Comparison of ENCODE assay signal across 8 cellular contexts in genomic region chr1:50368179-50369007, GRCh38. TPM values are rescaled to one million over a fixed set of nuclear protein-coding genes. Genes with fewer than 3 reads are reported as not detected.
DNase-seq lines count a peak whose midpoint lies in the region; ATAC-seq, FAIRE-seq and TF ChIP-seq lines count a peak whose summit lies in the region.

No MANE protein-coding gene starts in this region.

- WGBS in psoas muscle, 3 donors: 15 to 18% (median 16%) methylated on average over 31 of the region's 31 CpGs

- no peak overlapping the region for H3K27ac Mint-ChIP-seq in activated CD4-positive, alpha-beta T cell treated with anti-CD3 and anti-CD28 coated beads, Interleukin-2, amount 10 ng/mL, durations not matched to agents 24 days and 14 days

- no peak overlapping the region for H3K4me3 Mint-ChIP-seq in activated CD4-positive, alpha-beta T cell treated with anti-CD3 and anti-CD28 coated beads, Interleukin-2, amount 10 ng/mL, durations not matched to agents 24 days and 14 days

- H3K27me3 ChIP-seq in psoas muscle (ENCODE audit: insufficient read depth in 3 of 3, low read length in 2 of 3): peaks cover 0 to 28% (median 2%) of the 10 kb centered on the region in 3 donors

- H3K4me1 Mint-ChIP-seq in activated CD4-positive, alpha-beta T cell treated with anti-CD3 and anti-CD28 coated beads, Interleukin-2, amount 10 ng/mL, durations not matched to agents 24 days and 14 days: peaks cover 1% of the 10 kb centered on the region

- no peaks in the 10 kb centered on the region for H3K9me3 Mint-ChIP-seq in activated CD4-positive, alpha-beta T cell treated with anti-CD3 and anti-CD28 coated beads, Interleukin-2, amount 10 ng/mL, durations not matched to agents 24 days and 14 days

- intact Hi-C loops in activated CD4-positive, alpha-beta T cell treated with anti-CD3 and anti-CD28 coated beads, Interleukin-2, amount 10 ng/mL, durations not matched to agents 24 days and 14 days (cut with micrococcal nuclease): loop anchor here (1.0 to 10.0 kb wide), 4 partner anchors 237 to 816 kb away; no protein-coding TSS in a partner anchor
- intact Hi-C loops in psoas muscle (cut with DNase I): loop anchor here (2.0 to 10.0 kb wide), 3 partner anchors 236 to 334 kb away; no protein-coding TSS in a partner anchor

- TF ChIP-seq CTCF in AG09319 (IDR thresholded peaks at IDR 0.05; ENCODE audit: low read depth, low read length): peak; percentile 66
- peak; percentile 47 for TF ChIP-seq CTCF in NB4 (IDR thresholded peaks at IDR 0.05; ENCODE audit: low read depth, low read length)
- TF ChIP-seq CTCF in psoas muscle (IDR thresholded peaks at IDR 0.05): peak; percentile 62
- TF ChIP-seq CTCF in omental fat pad (IDR thresholded peaks at IDR 0.05): peak in 1 of 3 donors; percentile 1

- ATAC-seq in psoas muscle: peak in 2 of 4 donors; percentile 43 to 58
- no peak for ATAC-seq in omental fat pad (ENCODE audit: low FRiP score)

- peaks cover 37% of the 10 kb centered on the region for H3K27me3 Mint-ChIP-seq in activated CD4-positive, alpha-beta T cell treated with anti-CD3 and anti-CD28 coated beads, Interleukin-2, amount 10 ng/mL, durations not matched to agents 24 days and 14 days

- H3K9me3 ChIP-seq in psoas muscle: peaks cover 4% of the 10 kb centered on the region

- no peaks in the 10 kb centered on the region for H3K36me3 ChIP-seq in psoas muscle (ENCODE audit: insufficient read depth in 1 of 2, low read depth in 1 of 2)

- H3K27ac ChIP-seq in psoas muscle: no peak overlapping the region

- DNase-seq in AG09319 (ENCODE audit: extremely low read depth, low read depth): no peak
- DNase-seq in GM12892 (ENCODE audit: insufficient read length): peak; percentile 36
- DNase-seq in NB4 (ENCODE audit: low read depth): peak; percentile 34
- DNase-seq in activated CD4-positive, alpha-beta T cell treated with anti-CD3 and anti-CD28 coated beads, Interleukin-2, amount 10 ng/mL, durations not matched to agents 24 days and 14 days: peak; percentile 80
- peak; percentile 34 for DNase-seq in glomerular visceral epithelial cell (ENCODE audit: extremely low spot score)
- DNase-seq in psoas muscle: no peak
- no peak for DNase-seq in HCEC 1CT
- DNase-seq in omental fat pad (ENCODE audit: low spot score): no peak

- no peaks in the 10 kb centered on the region for H3K36me3 Mint-ChIP-seq in activated CD4-positive, alpha-beta T cell treated with anti-CD3 and anti-CD28 coated beads, Interleukin-2, amount 10 ng/mL, durations not matched to agents 24 days and 14 days (ENCODE audit: low read depth)

- FAIRE-seq in GM12892 (lab: Jason Lieb, UNC): peak; percentile 51

- H3K4me3 ChIP-seq in NB4 (ENCODE audit: low read depth, low read length) (no peak overlapping the region), psoas muscle (no peak overlapping the region)

- TF ChIP-seq POLR2A in GM12892 (IDR thresholded peaks at IDR 0.05; ENCODE audit: low read depth, low read length): no peak
- no peak for TF ChIP-seq POLR2A in NB4 (IDR thresholded peaks at IDR 0.05; ENCODE audit: extremely low read depth, insufficient read length)

- no peaks in the 10 kb centered on the region for H3K4me1 ChIP-seq in psoas muscle

RNA-seq across cellular contexts. Expression of gene DMRTA2, which starts 54.9 kb away (rescaled TPM):
- polyA plus RNA-seq in GM12892 (2012; ENCODE audit: missing spikeins): not detected
- not detected in 2 replicates for total RNA-seq in activated CD4-positive, alpha-beta T cell treated with anti-CD3 and anti-CD28 coated beads, Interleukin-2, amount 10 ng/mL, durations not matched to agents 24 days and 14 days
- total RNA-seq in psoas muscle (not detected), omental fat pad (not detected)
- under 1 TPM in 1 of 3 donors, not detected in 2; 0.01 TPM for polyA plus RNA-seq in psoas muscle

Comparison
In these comparisons a context has a peak if more than half of its experiments do, and no peak if none do; other contexts are left out.
1. DNase-seq: peak in GM12892 (single experiment), NB4 (single experiment), activated CD4-positive, alpha-beta T cell treated with anti-CD3 and anti-CD28 coated beads, Interleukin-2, amount 10 ng/mL, durations not matched to agents 24 days and 14 days (single experiment) and glomerular visceral epithelial cell (single experiment); none in AG09319 (single experiment), psoas muscle (0 of 2), HCEC 1CT (single experiment) and omental fat pad (single experiment).